Comparison of ENCODE assay signal across 8 cellular contexts in genomic region chr9:130451509-130452388, GRCh38. TPM values are rescaled to one million over a fixed set of nuclear protein-coding genes. Genes with fewer than 3 reads are reported as not detected.
A peak's percentile ranks its signal among the peaks of the same experiment; 100 is the strongest.
DNase-seq lines count a peak whose midpoint lies in the region; ATAC-seq, FAIRE-seq and TF ChIP-seq lines count a peak whose summit lies in the region.

No MANE protein-coding gene starts in this region.

- H3K9me3 ChIP-seq in BE2C (no peaks in the 10 kb centered on the region), keratinocyte (ENCODE audit: control insufficient read depth, low read depth, low read length) (no peaks in the 10 kb centered on the region), subcutaneous abdominal adipose tissue (ENCODE audit: control insufficient read depth in 5 of 5, low read length in 5 of 5) (no peaks in the 10 kb centered on the region)

- H3K27me3 ChIP-seq in BE2C (no peaks in the 10 kb centered on the region), keratinocyte (ENCODE audit: control insufficient read depth, extremely low read depth, insufficient read depth, low read length) (peaks cover 19% of the 10 kb centered on the region), subcutaneous abdominal adipose tissue (ENCODE audit: control insufficient read depth in 5 of 5, insufficient read depth in 4 of 5, low read length in 5 of 5) (no peaks in the 10 kb centered on the region)

- peak; percentile 87 for FAIRE-seq in keratinocyte (lab: Jason Lieb, UNC)

- H4K20me1 ChIP-seq in keratinocyte (ENCODE audit: control insufficient read depth, extremely low read depth, insufficient read depth, low read length), result peaks cover 2% of the 10 kb centered on the region

- dilution Hi-C loops in keratinocyte (cut with MboI; ENCODE audit: extremely low pct_ligation_motif_present, low sequenced_read_pairs), result no loop called here

- peak overlapping the region; percentile 42 for H3K4me2 ChIP-seq in keratinocyte (ENCODE audit: control insufficient read depth, extremely low read depth, insufficient read depth, low read depth, low read length)

- H3K4me3 ChIP-seq in BE2C (ENCODE audit: low read depth, low read length) (peak overlapping the region; percentile 17; the same call in 1 of the 2 replicates), HFF-Myc (replicated peaks; ENCODE audit: low read depth, low read length) (no peak overlapping the region), keratinocyte (ENCODE audit: control insufficient read depth in 2 of 3, extremely low read depth in 1 of 3, insufficient read depth in 2 of 3, low read depth in 1 of 3, low read length in 3 of 3) (peak overlapping the region in 1 of 3 experiments; percentile 9), subcutaneous abdominal adipose tissue (ENCODE audit: low read depth in 1 of 5, low read length in 5 of 5) (no peak overlapping the region)

- TF ChIP-seq CTCF in BE2C (IDR thresholded peaks at IDR 0.05; ENCODE audit: low read depth, low read length) (peak; percentile 77), HFF-Myc (IDR thresholded peaks at IDR 0.05; ENCODE audit: low read depth, low read length, missing control alignments) (peak; percentile 67), keratinocyte (optimal IDR thresholded peaks at IDR 0.05 in 1 of 3, IDR thresholded peaks at IDR 0.05 in 1 of 3, conservative IDR thresholded peaks at IDR 0.05 in 1 of 3; ENCODE audit: extremely low read depth in 1 of 3, insufficient read depth in 2 of 3, low read length in 3 of 3) (peak in 2 of 3 experiments; percentile 82 to 90)

- H3K4me1 ChIP-seq in BE2C (peaks cover 58% of the 10 kb centered on the region), keratinocyte (ENCODE audit: control insufficient read depth, extremely low read depth, insufficient read depth, low read length) (peaks cover 31% of the 10 kb centered on the region), subcutaneous abdominal adipose tissue (ENCODE audit: control insufficient read depth in 5 of 5, insufficient read depth in 5 of 5, low read length in 5 of 5) (peaks cover 19 to 62% (median 49%) of the 10 kb centered on the region in 5 donors)

- H3K27ac ChIP-seq in keratinocyte (ENCODE audit: control insufficient read depth, insufficient read depth, low read length) (no peak overlapping the region), subcutaneous abdominal adipose tissue (ENCODE audit: low read depth, low read length) (peak overlapping the region; percentile 23)

- no peaks in the 10 kb centered on the region for H3K79me2 ChIP-seq in keratinocyte (ENCODE audit: control insufficient read depth, insufficient read depth, low read length)

- peaks cover 12% of the 10 kb centered on the region for H3K36me3 ChIP-seq in BE2C
- no peaks in the 10 kb centered on the region for H3K36me3 ChIP-seq in keratinocyte (ENCODE audit: control insufficient read depth in 2 of 2, extremely low read depth in 1 of 2, insufficient read depth in 2 of 2, low read length in 2 of 2)
- H3K36me3 ChIP-seq in subcutaneous abdominal adipose tissue (ENCODE audit: control insufficient read depth in 5 of 5, insufficient read depth in 5 of 5, low read length in 5 of 5), result peaks cover 0 to 17% (median 15%) of the 10 kb centered on the region in 5 donors

- no peak for ATAC-seq in HG02884 (IDR thresholded peaks at IDR 0.05; ENCODE audit: unreplicated experiment)

- H3K9ac ChIP-seq in keratinocyte (ENCODE audit: control insufficient read depth, extremely low read depth, insufficient read depth, low read length) (no peak overlapping the region), subcutaneous abdominal adipose tissue (ENCODE audit: low read length in 5 of 5) (peak overlapping the region in 1 of 5 donors; percentile 24)

- no peak overlapping the region for H2AFZ ChIP-seq in keratinocyte (ENCODE audit: control insufficient read depth, low read length)

- DNase-seq in BE2C (peak; percentile 95), HFF-Myc (ENCODE audit: extremely low read depth, low read depth) (peak; percentile 85), NCI-H524 (lab: John Stamatoyannopoulos, UW) (peak; percentile 85 to 95), brain pericyte (ENCODE audit: low read depth, low spot score) (peak; percentile 90), keratinocyte (ENCODE audit: low read depth, low spot score) (peak; percentile 81), pons (ENCODE audit: low spot score) (no peak)

- H3K9me1 ChIP-seq in keratinocyte (ENCODE audit: control insufficient read depth, extremely low read depth, insufficient read depth, low read length), result no peaks in the 10 kb centered on the region

RNA-seq across cellular contexts. Expression of gene ASS1, which starts 7.0 kb away (rescaled TPM):
- 478 TPM for polyA plus RNA-seq in BE2C (2012; ENCODE audit: insufficient read depth, insufficient read length, low read depth)
- 23.7 to 165 TPM (median 52.4 TPM) in 3 replicates for polyA plus RNA-seq in keratinocyte
- polyA plus RNA-seq in keratinocyte (2011; ENCODE audit: low read depth), result 71.7 TPM
- polyA plus RNA-seq in keratinocyte (2011; cell fraction: cytosol; rRNA removed), result 132 and 143 TPM in 2 replicates
- 63.8 and 83.2 TPM in 2 replicates for polyA plus RNA-seq in keratinocyte (2011; cell fraction: nucleus; rRNA removed)
- polyA plus RNA-seq in keratinocyte (2012; ENCODE audit: low replicate concordance), result 20.0 and 238 TPM in 2 replicates
- 14.8 to 109 TPM (median 33.0 TPM) in 3 replicates for polyA minus RNA-seq in keratinocyte
- polyA minus RNA-seq in keratinocyte (2011; cell fraction: cytosol; rRNA and poly(A)+ RNA removed), result 79.4 TPM
- polyA minus RNA-seq in keratinocyte (2011; cell fraction: nucleus; rRNA and poly(A)+ RNA removed), result 21.1 and 26.4 TPM in 2 replicates
